10 cellular contexts compared by ENCODE assay signal in the genomic region with DNA sequence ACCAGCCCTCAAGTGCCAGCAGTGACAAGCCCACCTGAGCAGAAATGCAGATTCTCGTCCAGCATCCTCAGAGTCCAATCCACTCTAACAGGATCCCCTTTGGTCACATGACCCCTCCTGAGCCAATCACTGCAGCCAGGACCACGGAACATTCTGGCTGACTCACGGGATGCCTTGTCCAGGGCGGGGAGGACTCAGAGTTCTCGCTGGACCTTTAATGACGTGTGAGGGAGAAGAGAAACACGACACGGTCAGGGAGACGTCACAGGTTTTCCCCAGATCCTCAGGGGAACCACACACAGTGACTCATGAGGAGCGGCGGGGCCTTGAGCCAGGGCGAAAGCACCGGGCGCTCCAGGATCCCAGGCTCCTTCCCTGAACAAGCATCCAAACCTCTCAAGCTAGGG.
A peak's percentile ranks its signal among the peaks of the same experiment; 100 is the strongest.
DNase-seq lines count a peak whose midpoint lies in the region; ATAC-seq and TF ChIP-seq lines count a peak whose summit lies in the region.
"Had no signal": no experiment of that assay in that cellular context is flagged by ENCODE, and none has a peak within 500 bp of the region (broad histone marks: within the 10 kb centered on the region; RNA-seq: fewer than 3 reads in every experiment).

No MANE protein-coding gene starts in this region.

- H3K27ac ChIP-seq in BLaER1 treated with 17β-estradiol and CSF1 and Interleukin-3, amounts not matched to agents 10 nM and 100 nM: no peak overlapping the region

- DNase-seq in NCI-H226: peak; percentile 96
- DNase-seq in epithelial cell of proximal tubule (ENCODE audit: low read depth): peak; percentile 7
- peak; percentile 14 for DNase-seq in non-pigmented ciliary epithelial cell (ENCODE audit: low read depth)
- DNase-seq in amniotic stem cell (lab: John Stamatoyannopoulos, UW): no peak
- no peak for DNase-seq in activated gamma-delta T cell (lab: John Stamatoyannopoulos, UW)
- DNase-seq: DMS 273 treated with DMSO at 0.1 percent for 48 hours, NCI-H2171 had no signal

- H4K20me1 ChIP-seq in BLaER1 treated with 17β-estradiol and CSF1 and Interleukin-3, amounts not matched to agents 10 nM and 100 nM: no peaks in the 10 kb centered on the region

- H3K36me3 ChIP-seq in BLaER1 treated with 17β-estradiol and CSF1 and Interleukin-3, amounts not matched to agents 10 nM and 100 nM: no peaks in the 10 kb centered on the region

- TF ChIP-seq CTCF in epithelial cell of proximal tubule (conservative IDR thresholded peaks at IDR 0.05; ENCODE audit: low read depth, low read length): no peak

- H3K9ac ChIP-seq in BLaER1 treated with 17β-estradiol and CSF1 and Interleukin-3, amounts not matched to agents 10 nM and 100 nM: no peak overlapping the region

- peak overlapping the region; percentile 68 to 92 (median 84) for H3K4me2 ChIP-seq in BLaER1 treated with 17β-estradiol and CSF1 and Interleukin-3, amounts not matched to agents 10 nM and 100 nM

- no peak overlapping the region for H3K4me3 ChIP-seq in BLaER1 treated with 17β-estradiol and CSF1 and Interleukin-3, amounts not matched to agents 10 nM and 100 nM
- no peak overlapping the region for H3K4me3 ChIP-seq in epithelial cell of proximal tubule (ENCODE audit: low read depth, low read length)

- ATAC-seq in HG03039 (IDR thresholded peaks at IDR 0.05; ENCODE audit: unreplicated experiment) (no peak), HG03520 (IDR thresholded peaks at IDR 0.05; ENCODE audit: unreplicated experiment) (no peak)

- H3K9me3 ChIP-seq in BLaER1 treated with 17β-estradiol and CSF1 and Interleukin-3, amounts not matched to agents 10 nM and 100 nM (replicated peaks in 1 of 11): peaks cover 0 to 8% (median 4%) of the 10 kb centered on the region in 11 experiments; a peak in 3 of 22 replicates

- peaks cover 0 to 15% (median 0%) of the 10 kb centered on the region in 11 experiments; a peak in 2 of 22 replicates for H3K27me3 ChIP-seq in BLaER1 treated with 17β-estradiol and CSF1 and Interleukin-3, amounts not matched to agents 10 nM and 100 nM

- H3K4me1 ChIP-seq in BLaER1 treated with 17β-estradiol and CSF1 and Interleukin-3, amounts not matched to agents 10 nM and 100 nM: peaks cover 52 to 59% (median 57%) of the 10 kb centered on the region in 10 experiments

Comparison
In these comparisons a context has a peak if more than half of its experiments do, and no peak if none do; other contexts are left out.
1. DNase-seq: peak in NCI-H226 (single experiment), epithelial cell of proximal tubule (single experiment) and non-pigmented ciliary epithelial cell (single experiment); none in amniotic stem cell (single experiment) and activated gamma-delta T cell (single experiment).